12 cellular contexts compared by ENCODE assay signal in genomic region chr15:90418627-90419026, GRCh38. TPM values are rescaled to one million over a fixed set of nuclear protein-coding genes. Genes with fewer than 3 reads are reported as not detected.
DNase-seq lines count a peak whose midpoint lies in the region; ATAC-seq, FAIRE-seq and TF ChIP-seq lines count a peak whose summit lies in the region.
"Had no signal": no experiment of that assay in that cellular context is flagged by ENCODE, and none has a peak within 500 bp of the region (broad histone marks: within the 10 kb centered on the region; RNA-seq: fewer than 3 reads in every experiment).

No MANE protein-coding gene starts in this region.

- H3K9ac ChIP-seq in endothelial cell of umbilical vein (replicated peaks; ENCODE audit: extremely low read depth, insufficient read depth, low read length), result peak overlapping the region; percentile 21

- no peaks in the 10 kb centered on the region for H3K9me2 ChIP-seq in DOHH2 (replicated peaks; ENCODE audit: control insufficient read depth, low read length)

- H3K4me1 Mint-ChIP-seq in T-helper 17 cell, result peaks cover 53% of the 10 kb centered on the region

- intact Hi-C loops in endothelial cell of umbilical vein (cut with micrococcal nuclease) (no loop called here), sigmoid colon (cut with DNase I) (loop anchor here (2.0 kb wide), 1 partner anchor 54 kb away; no protein-coding TSS in a partner anchor)

- H3K4me3 ChIP-seq in DOHH2 (ENCODE audit: low read length) (no peak overlapping the region), endothelial cell of umbilical vein (replicated peaks in 1 of 3; ENCODE audit: insufficient read depth in 1 of 3, low read depth in 1 of 3, low read length in 3 of 3) (no peak overlapping the region), sigmoid colon (no peak overlapping the region)
- H3K4me3 ChIP-seq: spleen had no signal

- DNase-seq in T-helper 17 cell (no peak), endothelial cell of umbilical vein (ENCODE audit: low read depth, low spot score) (no peak), sigmoid colon (no peak), SHP77 (lab: John Stamatoyannopoulos, UW) (no peak), NK-92 (lab: John Stamatoyannopoulos, UW; ENCODE audit: unreplicated experiment) (no peak)
- DNase-seq: mesendoderm, NCI-H1105, NCI-H748 treated with DMSO at 0.1 percent for 48 hours, spleen had no signal

- peaks cover 10% of the 10 kb centered on the region for H3K36me3 Mint-ChIP-seq in T-helper 17 cell (ENCODE audit: low read depth)

- no peaks in the 10 kb centered on the region for H3K9me1 ChIP-seq in endothelial cell of umbilical vein (replicated peaks; ENCODE audit: control insufficient read depth, extremely low read depth, insufficient read depth, low read length)

- H3K9me3 ChIP-seq in DOHH2 (ENCODE audit: control insufficient read depth, insufficient read depth, low read length) (no peaks in the 10 kb centered on the region), T-helper 17 cell (ENCODE audit: control insufficient read depth, low read length, poor library complexity, severe bottlenecking) (no peaks in the 10 kb centered on the region), endothelial cell of umbilical vein (replicated peaks; ENCODE audit: control insufficient read depth, insufficient read depth, low read length) (no peaks in the 10 kb centered on the region), sigmoid colon (no peaks in the 10 kb centered on the region)
- H3K9me3 ChIP-seq: spleen had no signal

- no peak overlapping the region for H2AFZ ChIP-seq in endothelial cell of umbilical vein (ENCODE audit: low read depth, low read length)

- TF ChIP-seq EP300 in sigmoid colon (IDR thresholded peaks at IDR 0.05), result no peak

- H3K4me3 Mint-ChIP-seq in T-helper 17 cell, result no peak overlapping the region

- H3F3A ChIP-seq in DOHH2 (ENCODE audit: control insufficient read depth, insufficient read depth), result peaks cover 3% of the 10 kb centered on the region; the same call in 1 of the 2 replicates

- POLR2A ChIA-PET in endothelial cell of umbilical vein (lab: Charles Lee), result no interaction called here

- dilution Hi-C loops in endothelial cell of umbilical vein (cut with MboI; ENCODE audit: extremely low pct_ligation_motif_present, low sequenced_read_pairs), result no loop called here

- no peak overlapping the region for H3K27ac ChIP-seq in DOHH2 (ENCODE audit: low read depth, low read length)
- peak overlapping the region; percentile 80 for H3K27ac ChIP-seq in endothelial cell of umbilical vein (ENCODE audit: insufficient read depth, low read depth, low read length)
- peak overlapping the region; percentile 77 to 89 (median 82) for H3K27ac ChIP-seq in sigmoid colon

- peaks cover 32% of the 10 kb centered on the region for H3K4me1 ChIP-seq in DOHH2 (ENCODE audit: control insufficient read depth, low read length)
- H3K4me1 ChIP-seq in endothelial cell of umbilical vein (ENCODE audit: control insufficient read depth, extremely low read depth, insufficient read depth, low read length), result peaks cover 49% of the 10 kb centered on the region
- peaks cover 0 to 78% (median 63%) of the 10 kb centered on the region in 4 donors for H3K4me1 ChIP-seq in sigmoid colon

- WGBS in sigmoid colon, 2 donors, result 37 to 61% methylated on average over 4 of the region's 4 CpGs

- H3K36me3 ChIP-seq in DOHH2 (ENCODE audit: control insufficient read depth, low read length), result peaks cover 6% of the 10 kb centered on the region
- no peaks in the 10 kb centered on the region for H3K36me3 ChIP-seq in endothelial cell of umbilical vein (ENCODE audit: control insufficient read depth in 2 of 2, extremely low read depth in 1 of 2, insufficient read depth in 2 of 2, low read length in 2 of 2)
- H3K36me3 ChIP-seq in sigmoid colon, result no peaks in the 10 kb centered on the region

- peak overlapping the region; percentile 89 for H3K27ac Mint-ChIP-seq in T-helper 17 cell

- no peak for TF ChIP-seq POLR2A in endothelial cell of umbilical vein (IDR thresholded peaks at IDR 0.05; ENCODE audit: low read depth, low read length)
- TF ChIP-seq POLR2A in sigmoid colon (IDR thresholded peaks at IDR 0.05), result no peak

- TF ChIP-seq CTCF in DOHH2 (IDR thresholded peaks at IDR 0.05; ENCODE audit: low read depth, low read length, poor library complexity, severe bottlenecking), result no peak
- TF ChIP-seq CTCF in endothelial cell of umbilical vein (IDR thresholded peaks at IDR 0.05; ENCODE audit: extremely low read depth in 1 of 2, insufficient read depth in 1 of 2, low read depth in 1 of 2, low read length in 2 of 2), result no peak
- TF ChIP-seq CTCF in sigmoid colon (IDR thresholded peaks at IDR 0.05), result no peak

- H3K79me2 ChIP-seq in DOHH2 (ENCODE audit: control insufficient read depth, low read length) (peaks cover 86% of the 10 kb centered on the region), endothelial cell of umbilical vein (ENCODE audit: control insufficient read depth, insufficient read depth, low read length) (peaks cover 88% of the 10 kb centered on the region)

- CTCF ChIA-PET in endothelial cell of umbilical vein (lab: Charles Lee), result interaction anchor here (1.4 kb wide), 1 partner anchor 56 kb away, joined by 3 read pairs; no protein-coding TSS in a partner anchor

- no peak for FAIRE-seq in endothelial cell of umbilical vein (lab: Jason Lieb, UNC)

- H4K20me1 ChIP-seq in DOHH2 (ENCODE audit: control insufficient read depth, insufficient read depth, low read depth, low read length) (peaks cover 7% of the 10 kb centered on the region; the same call in 1 of the 2 replicates), endothelial cell of umbilical vein (replicated peaks; ENCODE audit: control insufficient read depth, extremely low read depth, insufficient read depth, low read length) (peaks cover 2% of the 10 kb centered on the region)

- H3K27me3 ChIP-seq in DOHH2 (ENCODE audit: control insufficient read depth, low read length) (no peaks in the 10 kb centered on the region), endothelial cell of umbilical vein (ENCODE audit: control insufficient read depth in 2 of 2, insufficient read depth in 2 of 2, low read length in 2 of 2) (no peaks in the 10 kb centered on the region), sigmoid colon (no peaks in the 10 kb centered on the region)
- H3K27me3 ChIP-seq: spleen had no signal

- no TSS peak for BruUV-seq in endothelial cell of umbilical vein (replicated peaks; lab: Mats Ljungman, UMichigan)

- no peak for ATAC-seq in T-helper 17 cell
- ATAC-seq in GM21526 (IDR thresholded peaks at IDR 0.05; ENCODE audit: low FRiP score, unreplicated experiment), result no peak
- ATAC-seq in HG02759 (IDR thresholded peaks at IDR 0.05; ENCODE audit: unreplicated experiment), result no peak

- peak overlapping the region; percentile 9; the same call in 1 of the 2 replicates for H3K4me2 ChIP-seq in DOHH2 (ENCODE audit: low read length)
- H3K4me2 ChIP-seq in endothelial cell of umbilical vein (ENCODE audit: insufficient read depth, low read length), result peak overlapping the region; percentile 30

- no peaks in the 10 kb centered on the region for H3K27me3 Mint-ChIP-seq in T-helper 17 cell

TF ChIP-seq in endothelial cell of umbilical vein, 7 proteins besides CTCF, POLR2A, EP300 and RAD21:
- no peak for TF ChIP-seq FOS (IDR thresholded peaks at IDR 0.05; ENCODE audit: borderline replicate concordance, insufficient read depth, low read length)
- TF ChIP-seq MYC (IDR thresholded peaks at IDR 0.05; ENCODE audit: low read depth, low read length), result no peak
- no peak for TF ChIP-seq EZH2 (IDR thresholded peaks at IDR 0.05; ENCODE audit: borderline replicate concordance, low read depth, low read length, severe bottlenecking)
- TF ChIP-seq GATA2 (IDR thresholded peaks at IDR 0.05; ENCODE audit: insufficient read depth, insufficient read length, low read depth, low read length), result no peak
- no peak for TF ChIP-seq POLR2AphosphoS5 (IDR thresholded peaks at IDR 0.05; ENCODE audit: insufficient read depth, low read depth, low read length)
TF ChIP-seq in endothelial cell of umbilical vein: peak in this region for 0.

RNA-seq across cellular contexts. Expression of gene IQGAP1, which starts 30.6 kb away (rescaled TPM):
- total RNA-seq in T-helper 17 cell, result 100 to 1,000 TPM; 131 to 157 TPM
- 244 and 258 TPM in 2 replicates for total RNA-seq in endothelial cell of umbilical vein
- 82.2 and 84.7 TPM in 2 replicates for polyA plus RNA-seq in endothelial cell of umbilical vein
- polyA plus RNA-seq in endothelial cell of umbilical vein (2011; cell fraction: cytosol; rRNA removed), result 46.4 and 51.9 TPM in 2 replicates
- 749 and 898 TPM in 2 replicates for polyA plus RNA-seq in endothelial cell of umbilical vein (2011; cell fraction: nucleus; rRNA removed)
- polyA plus RNA-seq in endothelial cell of umbilical vein (2012), result 151 and 223 TPM in 2 replicates
- polyA minus RNA-seq in endothelial cell of umbilical vein, result 369 and 373 TPM in 2 replicates
- 99.6 TPM for polyA minus RNA-seq in endothelial cell of umbilical vein (2011; cell fraction: cytosol; rRNA and poly(A)+ RNA removed)
- polyA minus RNA-seq in endothelial cell of umbilical vein (2011; cell fraction: nucleus; rRNA and poly(A)+ RNA removed), result 1,208 and 1,408 TPM in 2 replicates
- total RNA-seq in sigmoid colon, result 100 to 1,000 TPM; 135 to 283 (median 183) TPM
- polyA plus RNA-seq in sigmoid colon, result 100 to 1,000 TPM in 1 of 3 donors, 10 to 100 TPM in 2; 96.7 to 120 (median 97.6) TPM
